8 cellular contexts compared by ENCODE assay signal in genomic region chr12:6613015-6613775, GRCh38. TPM values are rescaled to one million over a fixed set of nuclear protein-coding genes. Genes with fewer than 3 reads are reported as not detected.
DNase-seq lines count a peak whose midpoint lies in the region; ATAC-seq and TF ChIP-seq lines count a peak whose summit lies in the region.

No MANE protein-coding gene starts in this region.

- no peaks in the 10 kb centered on the region for H3K27me3 Mint-ChIP-seq in activated CD8-positive, alpha-beta T cell treated with anti-CD3 and anti-CD28 coated beads, Interleukin-2, amount 10 ng/mL, durations not matched to agents 7 days and 5 days (ENCODE audit: low read depth)

- H3K4me1 Mint-ChIP-seq in activated CD8-positive, alpha-beta T cell treated with anti-CD3 and anti-CD28 coated beads, Interleukin-2, amount 10 ng/mL, durations not matched to agents 7 days and 5 days (ENCODE audit: low read depth) = peaks cover 60% of the 10 kb centered on the region

- H3K4me1 ChIP-seq in ACC112 (ENCODE audit: control insufficient read depth, insufficient read depth, low read length, unreplicated experiment) = peaks cover 24% of the 10 kb centered on the region

- peak overlapping the region; percentile 64 for H2AFZ ChIP-seq in ACC112 (ENCODE audit: low read length, unreplicated experiment)

- peak overlapping the region; percentile 85 for H3K27ac Mint-ChIP-seq in activated CD8-positive, alpha-beta T cell treated with anti-CD3 and anti-CD28 coated beads, Interleukin-2, amount 10 ng/mL, durations not matched to agents 7 days and 5 days

- in situ Hi-C loops in GM13977 (cut with MboI; ENCODE audit: low pct_unique_long_range_greater_than_20kb, low sequenced_read_pairs, unreplicated experiment) = no loop called here

- H3K27me3 ChIP-seq in ACC112 (ENCODE audit: insufficient read depth, low read length) = no peaks in the 10 kb centered on the region

- CTCF ChIA-PET in activated CD8-positive, alpha-beta T cell treated with anti-CD3 and anti-CD28 coated beads, Interleukin-2, amount 10 ng/mL, durations not matched to agents 7 days and 5 days (lab: Charles Lee) = interaction anchor here (1.0 to 2.5 kb wide), 9 partner anchors 10 to 259 kb away, joined by 3 to 8 read pairs (median 3); partner anchors contain the start of genes SPSB2 and ZNF384

- intact Hi-C loops in head of caudate nucleus (cut with DNase I) = loop anchor here (5.0 kb wide), 1 partner anchor 74 kb away; the partner anchor contains the start of gene ZNF384

- POLR2A ChIA-PET in activated CD8-positive, alpha-beta T cell treated with anti-CD3 and anti-CD28 coated beads, Interleukin-2, amount 10 ng/mL, durations not matched to agents 7 days and 5 days (lab: Charles Lee) = interaction anchor here (0.5 to 1.9 kb wide), 13 partner anchors 8 to 254 kb away, joined by 3 to 13 read pairs (median 4); partner anchors contain the start of genes COPS7A, LPAR5, TPI1 and USP5

- no peaks in the 10 kb centered on the region for H3K36me3 ChIP-seq in ACC112 (ENCODE audit: insufficient read depth, low read length)

- ATAC-seq in activated CD8-positive, alpha-beta T cell treated with anti-CD3 and anti-CD28 coated beads, Interleukin-2, amount 10 ng/mL, durations not matched to agents 7 days and 5 days = peak; percentile 10
- no peak for ATAC-seq in GM21515 (IDR thresholded peaks at IDR 0.05; ENCODE audit: unreplicated experiment)

- peak overlapping the region; percentile 37 for H3K4me3 ChIP-seq in ACC112 (ENCODE audit: low read depth, low read length)

- peak overlapping the region; percentile 66 for H3K27ac ChIP-seq in ACC112 (ENCODE audit: low read depth, low read length)

- H3K9me3 Mint-ChIP-seq in activated CD8-positive, alpha-beta T cell treated with anti-CD3 and anti-CD28 coated beads, Interleukin-2, amount 10 ng/mL, durations not matched to agents 7 days and 5 days (ENCODE audit: insufficient read depth) = no peaks in the 10 kb centered on the region

- no peaks in the 10 kb centered on the region for H3K36me3 Mint-ChIP-seq in activated CD8-positive, alpha-beta T cell treated with anti-CD3 and anti-CD28 coated beads, Interleukin-2, amount 10 ng/mL, durations not matched to agents 7 days and 5 days (ENCODE audit: low read depth)

- TF ChIP-seq CTCF in GM13977 (IDR thresholded peaks at IDR 0.05; ENCODE audit: extremely low read depth, insufficient read depth, missing control alignments) = no peak

- H3K4me3 Mint-ChIP-seq in activated CD8-positive, alpha-beta T cell treated with anti-CD3 and anti-CD28 coated beads, Interleukin-2, amount 10 ng/mL, durations not matched to agents 7 days and 5 days = peak overlapping the region; percentile 42

- H3K79me2 ChIP-seq in ACC112 (ENCODE audit: control insufficient read depth, insufficient read depth, low read length, unreplicated experiment) = no peaks in the 10 kb centered on the region

- DNase-seq in GM13977 (ENCODE audit: low spot score) (peak; percentile 57), NCI-H2196 treated with DMSO at 0.1 percent for 48 hours (lab: John Stamatoyannopoulos, UW; ENCODE audit: unreplicated experiment) (peak; percentile 76), head of caudate nucleus (peak; percentile 67 to 94 (median 84)), occipital lobe (lab: John Stamatoyannopoulos, UW) (peak; percentile 74)
- DNase-seq in activated CD8-positive, alpha-beta T cell treated with anti-CD3 and anti-CD28 coated beads, Interleukin-2, amount 10 ng/mL, durations not matched to agents 7 days and 5 days = peak; percentile 82
- DNase-seq in NK-92 treated with Interleukin-12 subunit alpha and Interleukin-12 subunit beta, amount 100 ng/mL, for 24 hours (lab: John Stamatoyannopoulos, UW) = no peak

RNA-seq across cellular contexts. Expression of gene CHD4, which starts 6.0 kb away (rescaled TPM):
- 100 to 1,000 TPM; 277 to 292 TPM for total RNA-seq in activated CD8-positive, alpha-beta T cell treated with anti-CD3 and anti-CD28 coated beads, Interleukin-2, amount 10 ng/mL, durations not matched to agents 7 days and 5 days
- total RNA-seq in occipital lobe = 149 TPM

RNA-seq across cellular contexts. Expression of gene LPAR5, which starts 22.6 kb away (rescaled TPM):
- total RNA-seq in activated CD8-positive, alpha-beta T cell treated with anti-CD3 and anti-CD28 coated beads, Interleukin-2, amount 10 ng/mL, durations not matched to agents 7 days and 5 days = 10 to 100 TPM; 16.5 to 16.8 TPM
- total RNA-seq in occipital lobe = 0.62 TPM

RNA-seq across cellular contexts. Expression of gene ACRBP, which starts 34.0 kb away (rescaled TPM):
- total RNA-seq in activated CD8-positive, alpha-beta T cell treated with anti-CD3 and anti-CD28 coated beads, Interleukin-2, amount 10 ng/mL, durations not matched to agents 7 days and 5 days = 1 to 10 TPM in 1 of 2 experiments, under 1 TPM in 1; 0.76 to 1.7 TPM
- 0.62 TPM for total RNA-seq in occipital lobe

RNA-seq across cellular contexts. Expression of gene NOP2, which starts 45.1 kb away (rescaled TPM):
- 10 to 100 TPM; 84.2 to 87.6 TPM for total RNA-seq in activated CD8-positive, alpha-beta T cell treated with anti-CD3 and anti-CD28 coated beads, Interleukin-2, amount 10 ng/mL, durations not matched to agents 7 days and 5 days
- 10.8 TPM for total RNA-seq in occipital lobe

RNA-seq across cellular contexts. Expression of gene ING4, which starts 49.7 kb away (rescaled TPM):
- 10 to 100 TPM; 24.9 TPM for total RNA-seq in activated CD8-positive, alpha-beta T cell treated with anti-CD3 and anti-CD28 coated beads, Interleukin-2, amount 10 ng/mL, durations not matched to agents 7 days and 5 days
- total RNA-seq in occipital lobe = 65.0 TPM

Comparison
In these comparisons a context has a peak if more than half of its experiments do, and no peak if none do; other contexts are left out.
1. RNA of gene LPAR5, which starts 22.6 kb away (total RNA-seq): 16.5 to 16.8 TPM in activated CD8-positive, alpha-beta T cell treated with anti-CD3 and anti-CD28 coated beads, Interleukin-2, amount 10 ng/mL, durations not matched to agents 7 days and 5 days; 0.62 TPM in occipital lobe (single experiment); every median in the first group is over 10 times any median in the second.